ENCODE assay signal across 1 cellular context in the genomic region with DNA sequence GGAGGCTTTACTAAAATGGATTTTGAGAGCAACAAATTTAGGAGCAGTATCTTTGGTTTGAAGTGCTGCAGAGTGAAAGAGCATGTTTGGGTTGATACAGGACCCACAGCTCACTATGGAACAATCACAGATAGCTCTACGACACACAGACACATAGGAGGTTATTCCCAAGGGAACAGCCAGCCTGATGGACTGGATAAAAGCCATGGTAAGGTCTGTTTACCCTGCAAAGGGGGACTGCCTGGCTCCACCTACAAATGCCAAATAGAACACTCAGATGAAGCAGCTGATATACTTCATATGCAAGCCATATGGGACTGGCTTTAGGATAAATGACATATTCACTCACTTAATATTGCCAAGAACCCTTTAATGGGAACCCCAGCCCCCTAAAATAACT.
TF ChIP-seq lines count a peak whose summit lies in the region.

No MANE protein-coding gene starts in this region.

TF ChIP-seq in GM12878, 131 proteins besides CTCF, POLR2A, EP300 and RAD21:
- 0 out of 4 replicates have a peak, but pooled peaks of 1 of the 2 experiments have one; percentile 4 for TF ChIP-seq IKZF2 (IDR thresholded peaks at IDR 0.05)
- TF ChIP-seq IKZF1 (conservative IDR thresholded peaks at IDR 0.05): 0 out of 2 replicates have a peak, but pooled peaks have one; percentile 18
- peak; percentile 59 for TF ChIP-seq MEF2B (IDR thresholded peaks at IDR 0.05; ENCODE audit: partially characterized antibody, poor library complexity, severe bottlenecking)
- TF ChIP-seq, protein P1, sequence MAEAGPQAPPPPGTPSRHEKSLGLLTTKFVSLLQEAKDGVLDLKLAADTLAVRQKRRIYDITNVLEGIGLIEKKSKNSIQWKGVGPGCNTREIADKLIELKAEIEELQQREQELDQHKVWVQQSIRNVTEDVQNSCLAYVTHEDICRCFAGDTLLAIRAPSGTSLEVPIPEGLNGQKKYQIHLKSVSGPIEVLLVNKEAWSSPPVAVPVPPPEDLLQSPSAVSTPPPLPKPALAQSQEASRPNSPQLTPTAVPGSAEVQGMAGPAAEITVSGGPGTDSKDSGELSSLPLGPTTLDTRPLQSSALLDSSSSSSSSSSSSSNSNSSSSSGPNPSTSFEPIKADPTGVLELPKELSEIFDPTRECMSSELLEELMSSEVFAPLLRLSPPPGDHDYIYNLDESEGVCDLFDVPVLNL (IDR thresholded peaks at IDR 0.05; ENCODE audit: low read depth, low read length): no peak
